In genomic region chr1:89912073-89912472, GRCh38 we compare ENCODE assay signal across 23 cellular contexts.
DNase-seq lines count a peak whose midpoint lies in the region; ATAC-seq, FAIRE-seq and TF ChIP-seq lines count a peak whose summit lies in the region.
"Had no signal": no experiment of that assay in that cellular context is flagged by ENCODE, and none has a peak within 500 bp of the region (broad histone marks: within the 10 kb centered on the region; RNA-seq: fewer than 3 reads in every experiment).

No MANE protein-coding gene starts in this region.

- TF ChIP-seq RAD21 in A549 (conservative IDR thresholded peaks at IDR 0.05 in 1 of 2, IDR thresholded peaks at IDR 0.05 in 1 of 2): no peak

- ATAC-seq in A549 (no peak), HG02610 (IDR thresholded peaks at IDR 0.05; ENCODE audit: unreplicated experiment) (no peak)
- ATAC-seq: right cardiac atrium, Right ventricle myocardium inferior, T-cell had no signal

- peak overlapping the region; percentile 95 to 97 for H3K27ac ChIP-seq in A549
- H3K27ac ChIP-seq in HEK293 (ENCODE audit: extremely low read depth, low read depth, low read length): no peak overlapping the region
- H3K27ac ChIP-seq in mesendoderm (ENCODE audit: low read depth, low read length): peak overlapping the region; percentile 22
- H3K27ac ChIP-seq: neutrophil, stomach, VCaP had no signal

- H4K8ac ChIP-seq in mesendoderm (ENCODE audit: low read depth, low read length): no peak overlapping the region

- CTCF ChIA-PET in A549 (lab: Yijun Ruan, JAX): no interaction called here
- CTCF ChIA-PET in HEK293 (lab: Yijun Ruan, JAX): no interaction called here

- no peak overlapping the region for H2AK5ac ChIP-seq in mesendoderm (ENCODE audit: low read length)

- peaks cover 3% of the 10 kb centered on the region for H3K27me3 Mint-ChIP-seq in brain
- H3K27me3 Mint-ChIP-seq: CD4-positive, alpha-beta T cell; memory B cell; T-cell had no signal

- peaks cover 1% of the 10 kb centered on the region for H3K79me2 ChIP-seq in mesendoderm (ENCODE audit: control insufficient read depth, insufficient read depth, low read length)

- no peak overlapping the region for H3K56ac ChIP-seq in mesendoderm (ENCODE audit: low read length)

- H3K4me1 ChIP-seq in A549 (peaks cover 86% of the 10 kb centered on the region), HEK293 (ENCODE audit: control insufficient read depth, insufficient read depth, low read length) (no peaks in the 10 kb centered on the region; the same call in 1 of the 2 replicates), mesendoderm (ENCODE audit: control insufficient read depth, low read depth, low read length) (peaks cover 8% of the 10 kb centered on the region)

- H3K4ac ChIP-seq in mesendoderm (ENCODE audit: low read depth, low read length): no peak overlapping the region

- no peaks in the 10 kb centered on the region for H3K9me3 Mint-ChIP-seq in brain
- H3K9me3 Mint-ChIP-seq: CD4-positive, alpha-beta T cell; memory B cell; T-cell had no signal

- H2BK120ac ChIP-seq in mesendoderm (ENCODE audit: low read depth, low read length): peak overlapping the region; percentile 61

- H2BK5ac ChIP-seq in mesendoderm (ENCODE audit: low read length): no peak overlapping the region

- peak overlapping the region; percentile 60 for H3K18ac ChIP-seq in mesendoderm (ENCODE audit: low read length)

- no peaks in the 10 kb centered on the region for H3K9me3 ChIP-seq in A549
- no peaks in the 10 kb centered on the region for H3K9me3 ChIP-seq in HEK293 (ENCODE audit: control insufficient read depth, insufficient read depth, low read depth, low read length)
- H3K9me3 ChIP-seq: neutrophil had no signal

- H3K4me1 Mint-ChIP-seq in brain: peaks cover 61% of the 10 kb centered on the region

- no peaks in the 10 kb centered on the region for H3K36me3 ChIP-seq in HEK293 (ENCODE audit: control insufficient read depth in 2 of 2, insufficient read depth in 1 of 2, low read length in 2 of 2)
- H3K36me3 ChIP-seq in mesendoderm (ENCODE audit: control insufficient read depth, insufficient read depth, low read length): no peaks in the 10 kb centered on the region
- H3K36me3 ChIP-seq: neutrophil, stomach had no signal

- H4K5ac ChIP-seq in mesendoderm (ENCODE audit: low read length): no peak overlapping the region

- H3K36me3 Mint-ChIP-seq in brain: peaks cover 22% of the 10 kb centered on the region

- peak overlapping the region; percentile 75 for H2BK15ac ChIP-seq in mesendoderm (replicated peaks; ENCODE audit: low read depth)

- H3K27ac Mint-ChIP-seq in brain: peak overlapping the region in 3 of 5 experiments; percentile 41 to 81 (median 59)
- H3K27ac Mint-ChIP-seq: memory B cell had no signal

- no peak overlapping the region for H3K4me3 ChIP-seq in A549
- H3K4me3 ChIP-seq in HEK293 (ENCODE audit: low read depth, low read length): no peak overlapping the region
- H3K4me3 ChIP-seq in mesendoderm (ENCODE audit: low read length): no peak overlapping the region
- H3K4me3 ChIP-seq: stomach had no signal

- DNase-seq in A549 (ENCODE audit: low read depth in 1 of 2, low spot score in 1 of 2) (no peak), mesendoderm (peak; percentile 85), NCI-H2171 treated with DMSO at 0.1 percent for 48 hours (lab: John Stamatoyannopoulos, UW) (no peak), activated gamma-delta T cell treated with Interleukin-2 at 50 U/mL for 16 hours (no peak)
- no peak for DNase-seq in activated CD4-positive, CD25-positive, alpha-beta regulatory T cell treated with anti-CD3 and anti-CD28 coated beads, Interleukin-2, amount 50 U/mL, for 72 hours
- DNase-seq: amniotic stem cell; CD4-positive, alpha-beta T cell; DMS79 treated with DMSO at 0.1 percent for 48 hours; erythroblast; NCI-H1930; right cardiac atrium; stomach; T-cell had no signal

- no peak for TF ChIP-seq EP300 in A549 (IDR thresholded peaks at IDR 0.05)

- peaks cover 6% of the 10 kb centered on the region for H3K79me1 ChIP-seq in mesendoderm (ENCODE audit: low read length)

- no peak for TF ChIP-seq CTCF in A549 (IDR thresholded peaks at IDR 0.05)
- TF ChIP-seq CTCF in HEK293 (tag by site-specific recombination; IDR thresholded peaks at IDR 0.05): no peak
- no peak for TF ChIP-seq CTCF in brain (conservative IDR thresholded peaks at IDR 0.05)

- no peaks in the 10 kb centered on the region for H3K27me3 ChIP-seq in mesendoderm (ENCODE audit: insufficient read depth, low read length, poor library complexity)
- H3K27me3 ChIP-seq: neutrophil, stomach had no signal

- no peak overlapping the region for H3K9ac ChIP-seq in mesendoderm (ENCODE audit: low read length)

- POLR2A ChIA-PET in A549 (lab: Yijun Ruan, JAX): no interaction called here
- POLR2A ChIA-PET in HEK293 (lab: Yijun Ruan, JAX): no interaction called here

- H3K4me2 ChIP-seq in A549 (peak overlapping the region; percentile 57), mesendoderm (ENCODE audit: low read length) (no peak overlapping the region)

- H3K23ac ChIP-seq in mesendoderm (ENCODE audit: low read length): no peak overlapping the region

- FAIRE-seq in A549 (lab: Jason Lieb, UNC): no peak
- FAIRE-seq: colon, GM18507, keratinocyte had no signal

- 8% methylated on average over 1 of the region's 1 CpG for WGBS in A549 (ENCODE audit: missing lambda C conversion rate)
- WGBS in mesendoderm (ENCODE audit: extremely low coverage, insufficient coverage, low lambda C conversion rate): no CpG with 5 or more reads among the region's 1 CpG

- no peak overlapping the region for H3K4me3 Mint-ChIP-seq in brain
- H3K4me3 Mint-ChIP-seq: CD4-positive, alpha-beta T cell; memory B cell; T-cell had no signal

- TF ChIP-seq POLR2A in A549 (IDR thresholded peaks at IDR 0.05; ENCODE audit: low read length): no peak

TF ChIP-seq in A549, 52 proteins besides CTCF, POLR2A, EP300 and RAD21:
- no peak for TF ChIP-seq PHF8 (IDR thresholded peaks at IDR 0.05; ENCODE audit: borderline replicate concordance, low read depth)
- TF ChIP-seq USF2 (IDR thresholded peaks at IDR 0.05): no peak
- no peak for TF ChIP-seq BCL3 (IDR thresholded peaks at IDR 0.05)
- no peak for TF ChIP-seq ZFP36 (IDR thresholded peaks at IDR 0.05; ENCODE audit: borderline replicate concordance, partially characterized antibody)

TF ChIP-seq in HEK293, 187 proteins besides CTCF, POLR2A, EP300 and RAD21 (continues in another document):
- TF ChIP-seq YY1 (tag by site-specific recombination; IDR thresholded peaks at IDR 0.05) (no peak), ZNF157 (tag by site-specific recombination; IDR thresholded peaks at IDR 0.05) (no peak), ZNF174 (tag by site-specific recombination; IDR thresholded peaks at IDR 0.05) (no peak), ZNF626 (tag by site-specific recombination; IDR thresholded peaks at IDR 0.05) (no peak), WT1 (tag by site-specific recombination; IDR thresholded peaks at IDR 0.05) (no peak), PRDM10 (tag by site-specific recombination; IDR thresholded peaks at IDR 0.05) (0 out of 2 replicates have a peak, but pooled peaks have one; percentile 7)
